ENCODE assay signal across 14 cellular contexts in genomic region chr14:64218344-64219240, GRCh38.
DNase-seq lines count a peak whose midpoint lies in the region; ATAC-seq and TF ChIP-seq lines count a peak whose summit lies in the region.
"Had no signal": no experiment of that assay in that cellular context is flagged by ENCODE, and none has a peak within 500 bp of the region (broad histone marks: within the 10 kb centered on the region; RNA-seq: fewer than 3 reads in every experiment).

No MANE protein-coding gene starts in this region.

- no peak overlapping the region for H3K4me3 Mint-ChIP-seq in activated naive CD4-positive, alpha-beta T cell treated with anti-CD3 and anti-CD28 coated beads, Interleukin-2, amount 10 ng/mL, durations not matched to agents 7 days and 5 days
- no peak overlapping the region for H3K4me3 Mint-ChIP-seq in activated T-helper 1 cell treated with anti-CD3 and anti-CD28 coated beads, Interleukin-12 subunit alpha, Interleukin-12 subunit beta, Interleukin-2, Interleukin-4 antibody, amounts not matched to agents 30 ng/mL and 10 ng/mL and 1 ng/mL, durations not matched to agents 14 hours and 24 hours and 36 hours

- no peaks in the 10 kb centered on the region for H3K9me3 Mint-ChIP-seq in activated naive CD4-positive, alpha-beta T cell treated with anti-CD3 and anti-CD28 coated beads, Interleukin-2, amount 10 ng/mL, durations not matched to agents 7 days and 5 days
- no peaks in the 10 kb centered on the region for H3K9me3 Mint-ChIP-seq in activated T-helper 1 cell treated with anti-CD3 and anti-CD28 coated beads, Interleukin-12 subunit alpha, Interleukin-12 subunit beta, Interleukin-2, Interleukin-4 antibody, amounts not matched to agents 30 ng/mL and 10 ng/mL and 1 ng/mL, durations not matched to agents 14 hours and 24 hours and 36 hours

- no peak overlapping the region for H3K4me2 ChIP-seq in hepatocyte

- DNase-seq in activated naive CD4-positive, alpha-beta T cell treated with anti-CD3 and anti-CD28 coated beads, Interleukin-2, amount 10 ng/mL, durations not matched to agents 7 days and 5 days, result no peak
- no peak for DNase-seq in activated naive CD4-positive, alpha-beta T cell treated with Interleukin-2 at 50 U/mL for 16 hours
- peak; percentile 85 for DNase-seq in NCI-H226
- DNase-seq in hepatocyte (ENCODE audit: low spot score), result no peak
- no peak for DNase-seq in upper lobe of right lung
- no peak for DNase-seq in colonic mucosa
- no peak for DNase-seq in activated T-helper 1 cell treated with anti-CD3 and anti-CD28 coated beads, Interleukin-12 subunit alpha, Interleukin-12 subunit beta, Interleukin-2, Interleukin-4 antibody, amounts not matched to agents 30 ng/mL and 10 ng/mL and 1 ng/mL, durations not matched to agents 14 hours and 24 hours and 36 hours (ENCODE audit: low spot score)
- DNase-seq: GF-D8; IMR-90; NCI-H2227 treated with DMSO at 0.1 percent for 48 hours; nucleus accumbens; stimulated activated CD4-positive, alpha-beta T cell treated with anti-CD3 and anti-CD28 coated beads, Interleukin-4, amount 100 ng/mL, for 1 hour had no signal

- H3K4me3 ChIP-seq in hepatocyte (no peak overlapping the region), upper lobe of right lung (no peak overlapping the region), colonic mucosa (no peak overlapping the region)
- H3K4me3 ChIP-seq: SK-N-MC had no signal

- H3K36me3 Mint-ChIP-seq in activated naive CD4-positive, alpha-beta T cell treated with anti-CD3 and anti-CD28 coated beads, Interleukin-2, amount 10 ng/mL, durations not matched to agents 7 days and 5 days, result peaks cover 76% of the 10 kb centered on the region
- peaks cover 46% of the 10 kb centered on the region for H3K36me3 Mint-ChIP-seq in activated T-helper 1 cell treated with anti-CD3 and anti-CD28 coated beads, Interleukin-12 subunit alpha, Interleukin-12 subunit beta, Interleukin-2, Interleukin-4 antibody, amounts not matched to agents 30 ng/mL and 10 ng/mL and 1 ng/mL, durations not matched to agents 14 hours and 24 hours and 36 hours (ENCODE audit: low read depth)

- H3K27me3 Mint-ChIP-seq in activated naive CD4-positive, alpha-beta T cell treated with anti-CD3 and anti-CD28 coated beads, Interleukin-2, amount 10 ng/mL, durations not matched to agents 7 days and 5 days, result no peaks in the 10 kb centered on the region
- no peaks in the 10 kb centered on the region for H3K27me3 Mint-ChIP-seq in activated T-helper 1 cell treated with anti-CD3 and anti-CD28 coated beads, Interleukin-12 subunit alpha, Interleukin-12 subunit beta, Interleukin-2, Interleukin-4 antibody, amounts not matched to agents 30 ng/mL and 10 ng/mL and 1 ng/mL, durations not matched to agents 14 hours and 24 hours and 36 hours (ENCODE audit: insufficient read depth)

- H3K27ac ChIP-seq in hepatocyte, result peak overlapping the region; percentile 31
- H3K27ac ChIP-seq in upper lobe of right lung, result peak overlapping the region; percentile 2
- H3K27ac ChIP-seq in colonic mucosa, result no peak overlapping the region
- H3K27ac ChIP-seq: SK-N-MC had no signal

- H2AFZ ChIP-seq in hepatocyte, result no peak overlapping the region

- H3K9ac ChIP-seq in colonic mucosa (ENCODE audit: low read depth in 2 of 2, low read length in 2 of 2), result no peak overlapping the region

- no peaks in the 10 kb centered on the region for H3K4me1 Mint-ChIP-seq in activated naive CD4-positive, alpha-beta T cell treated with anti-CD3 and anti-CD28 coated beads, Interleukin-2, amount 10 ng/mL, durations not matched to agents 7 days and 5 days
- H3K4me1 Mint-ChIP-seq in activated T-helper 1 cell treated with anti-CD3 and anti-CD28 coated beads, Interleukin-12 subunit alpha, Interleukin-12 subunit beta, Interleukin-2, Interleukin-4 antibody, amounts not matched to agents 30 ng/mL and 10 ng/mL and 1 ng/mL, durations not matched to agents 14 hours and 24 hours and 36 hours (ENCODE audit: low read depth), result no peaks in the 10 kb centered on the region

- no peaks in the 10 kb centered on the region for H3K9me2 ChIP-seq in hepatocyte (replicated peaks; ENCODE audit: insufficient read depth)

- H3K27ac Mint-ChIP-seq in activated naive CD4-positive, alpha-beta T cell treated with anti-CD3 and anti-CD28 coated beads, Interleukin-2, amount 10 ng/mL, durations not matched to agents 7 days and 5 days, result peak overlapping the region; percentile 3
- no peak overlapping the region for H3K27ac Mint-ChIP-seq in activated T-helper 1 cell treated with anti-CD3 and anti-CD28 coated beads, Interleukin-12 subunit alpha, Interleukin-12 subunit beta, Interleukin-2, Interleukin-4 antibody, amounts not matched to agents 30 ng/mL and 10 ng/mL and 1 ng/mL, durations not matched to agents 14 hours and 24 hours and 36 hours

- 87% methylated on average over 15 of the region's 15 CpGs for WGBS in hepatocyte (ENCODE audit: low lambda C conversion rate, missing lambda C conversion rate)

- H3K4me1 ChIP-seq in hepatocyte (ENCODE audit: insufficient read depth), result peaks cover 12% of the 10 kb centered on the region
- peaks cover 11% of the 10 kb centered on the region for H3K4me1 ChIP-seq in upper lobe of right lung
- no peaks in the 10 kb centered on the region for H3K4me1 ChIP-seq in colonic mucosa

- H4K20me1 ChIP-seq in hepatocyte (ENCODE audit: insufficient read depth, poor library complexity, severe bottlenecking), result no peaks in the 10 kb centered on the region

- no peaks in the 10 kb centered on the region for H3K79me2 ChIP-seq in hepatocyte

- intact Hi-C loops in upper lobe of right lung (cut with DNase I), result no loop called here
- intact Hi-C loops in colonic mucosa (cut with DNase I), result no loop called here
- intact Hi-C loops in activated T-helper 1 cell treated with anti-CD3 and anti-CD28 coated beads, Interleukin-12 subunit alpha, Interleukin-12 subunit beta, Interleukin-2, Interleukin-4 antibody, amounts not matched to agents 30 ng/mL and 10 ng/mL and 1 ng/mL, durations not matched to agents 14 hours and 24 hours and 36 hours (cut with micrococcal nuclease), result no loop called here

- CTCF ChIA-PET in activated naive CD4-positive, alpha-beta T cell treated with anti-CD3 and anti-CD28 coated beads, Interleukin-2, amount 10 ng/mL, durations not matched to agents 7 days and 5 days (lab: Charles Lee), result interaction anchor here (1.7 kb wide), 1 partner anchor 77 kb away, joined by 6 read pairs; the partner anchor contains the start of gene ESR2

- H3K9me3 ChIP-seq in hepatocyte (ENCODE audit: low read depth) (no peaks in the 10 kb centered on the region), upper lobe of right lung (no peaks in the 10 kb centered on the region), colonic mucosa (no peaks in the 10 kb centered on the region)

- H3K27me3 ChIP-seq in hepatocyte, result no peaks in the 10 kb centered on the region
- H3K27me3 ChIP-seq in upper lobe of right lung, result no peaks in the 10 kb centered on the region
- H3K27me3 ChIP-seq in colonic mucosa, result no peaks in the 10 kb centered on the region

- TF ChIP-seq CTCF in hepatocyte (IDR thresholded peaks at IDR 0.05; ENCODE audit: poor library complexity), result no peak
- no peak for TF ChIP-seq CTCF in upper lobe of right lung (IDR thresholded peaks at IDR 0.05)
- TF ChIP-seq CTCF in colonic mucosa (IDR thresholded peaks at IDR 0.05), result no peak

- H3K36me3 ChIP-seq in hepatocyte (replicated peaks; ENCODE audit: insufficient read depth, low read depth) (no peaks in the 10 kb centered on the region), upper lobe of right lung (peaks cover 88% of the 10 kb centered on the region), colonic mucosa (peaks cover 36% of the 10 kb centered on the region)

- ATAC-seq in upper lobe of right lung, result peak; percentile 65
- ATAC-seq in GM19463 (IDR thresholded peaks at IDR 0.05; ENCODE audit: unreplicated experiment), result no peak
